ENCODE assay signal across 8 cellular contexts in the genomic region with DNA sequence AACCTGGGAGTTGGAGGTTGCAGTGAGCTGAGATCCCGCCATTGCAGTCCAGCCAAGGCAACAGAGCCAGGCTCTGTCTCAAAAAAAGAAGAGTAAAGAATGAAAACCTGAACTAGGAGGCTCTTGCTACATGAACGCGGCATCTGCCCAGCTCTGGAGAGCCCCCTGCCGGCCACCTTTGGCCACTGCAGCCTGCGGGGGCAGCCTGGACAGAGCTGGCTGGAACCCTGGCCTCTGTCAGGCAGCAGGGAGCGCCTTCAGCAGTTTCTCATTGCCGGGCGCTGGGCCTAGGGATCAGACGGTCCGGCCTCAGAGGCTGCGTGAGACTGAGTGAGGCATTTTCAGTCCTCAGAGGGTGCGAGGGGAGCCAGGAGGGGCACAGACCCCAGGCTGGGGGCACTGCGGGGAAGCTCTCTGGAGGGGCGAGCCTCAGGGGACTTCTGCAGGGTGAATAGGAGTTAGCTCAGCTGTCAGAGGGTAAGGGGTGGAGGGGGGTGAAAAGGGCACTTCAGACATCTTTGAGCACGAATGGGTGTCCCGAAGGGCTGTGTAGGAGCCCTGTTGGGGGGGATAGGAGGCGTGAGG. TPM values are rescaled to one million over a fixed set of nuclear protein-coding genes. Genes with fewer than 3 reads are reported as not detected.
DNase-seq lines count a peak whose midpoint lies in the region; ATAC-seq lines count a peak whose summit lies in the region.

No MANE protein-coding gene starts in this region.

- no peak overlapping the region for H3K27ac Mint-ChIP-seq in activated CD8-positive, alpha-beta T cell treated with anti-CD3 and anti-CD28 coated beads, Interleukin-2, amount 10 ng/mL, durations not matched to agents 7 days and 5 days
- H3K27ac Mint-ChIP-seq in effector memory CD8-positive, alpha-beta T cell, result peak overlapping the region in 1 of 2 donors; percentile 23

- peaks cover 7% of the 10 kb centered on the region for H3K4me1 Mint-ChIP-seq in activated CD8-positive, alpha-beta T cell treated with anti-CD3 and anti-CD28 coated beads, Interleukin-2, amount 10 ng/mL, durations not matched to agents 7 days and 5 days (ENCODE audit: low read depth)
- H3K4me1 Mint-ChIP-seq in effector memory CD8-positive, alpha-beta T cell (ENCODE audit: low read depth in 2 of 2), result peaks cover 4 to 15% of the 10 kb centered on the region in 2 donors

- H3K27me3 Mint-ChIP-seq in activated CD8-positive, alpha-beta T cell treated with anti-CD3 and anti-CD28 coated beads, Interleukin-2, amount 10 ng/mL, durations not matched to agents 7 days and 5 days (ENCODE audit: low read depth), result peaks cover 11% of the 10 kb centered on the region
- H3K27me3 Mint-ChIP-seq in effector memory CD8-positive, alpha-beta T cell, result peaks cover 19 to 45% of the 10 kb centered on the region in 2 donors

- POLR2A ChIA-PET in activated CD8-positive, alpha-beta T cell treated with anti-CD3 and anti-CD28 coated beads, Interleukin-2, amount 10 ng/mL, durations not matched to agents 7 days and 5 days (lab: Charles Lee), result no interaction called here

- H3K9me3 Mint-ChIP-seq in activated CD8-positive, alpha-beta T cell treated with anti-CD3 and anti-CD28 coated beads, Interleukin-2, amount 10 ng/mL, durations not matched to agents 7 days and 5 days (ENCODE audit: insufficient read depth), result no peaks in the 10 kb centered on the region
- no peaks in the 10 kb centered on the region for H3K9me3 Mint-ChIP-seq in effector memory CD8-positive, alpha-beta T cell

- ATAC-seq in HG02870 (IDR thresholded peaks at IDR 0.05; ENCODE audit: unreplicated experiment) (peak; percentile 70), HG03025 (IDR thresholded peaks at IDR 0.05; ENCODE audit: low FRiP score, unreplicated experiment) (no peak)
- ATAC-seq in activated CD8-positive, alpha-beta T cell treated with anti-CD3 and anti-CD28 coated beads, Interleukin-2, amount 10 ng/mL, durations not matched to agents 7 days and 5 days, result peak; percentile 78
- ATAC-seq in effector memory CD8-positive, alpha-beta T cell (replicated peaks), result peak; percentile 74

- DNase-seq in EH (ENCODE audit: low read depth) (peak; percentile 74), NCI-H774 (lab: John Stamatoyannopoulos, UW) (peak; percentile 20), medulla oblongata (ENCODE audit: extremely low spot score) (peak; percentile 64)
- peak; percentile 83 for DNase-seq in activated CD8-positive, alpha-beta T cell treated with anti-CD3 and anti-CD28 coated beads, Interleukin-2, amount 10 ng/mL, durations not matched to agents 7 days and 5 days
- DNase-seq in effector memory CD8-positive, alpha-beta T cell, result peak; percentile 69 to 79 (median 78)
- DNase-seq in stimulated activated CD8-positive, alpha-beta memory T cell treated with anti-CD3 and anti-CD28 coated beads, Interleukin-15, amount 100 ng/mL, for 4 hours (ENCODE audit: low read depth in 2 of 2), result peak; percentile 33 to 42

- H3K4me3 Mint-ChIP-seq in activated CD8-positive, alpha-beta T cell treated with anti-CD3 and anti-CD28 coated beads, Interleukin-2, amount 10 ng/mL, durations not matched to agents 7 days and 5 days, result no peak overlapping the region
- no peak overlapping the region for H3K4me3 Mint-ChIP-seq in effector memory CD8-positive, alpha-beta T cell

- CTCF ChIA-PET in activated CD8-positive, alpha-beta T cell treated with anti-CD3 and anti-CD28 coated beads, Interleukin-2, amount 10 ng/mL, durations not matched to agents 7 days and 5 days (lab: Charles Lee), result interaction anchor here (0.6 to 2.5 kb wide), 29 partner anchors 8 to 400 kb away, joined by 3 to 25 read pairs (median 5); no protein-coding TSS in a partner anchor

- H3K36me3 Mint-ChIP-seq in activated CD8-positive, alpha-beta T cell treated with anti-CD3 and anti-CD28 coated beads, Interleukin-2, amount 10 ng/mL, durations not matched to agents 7 days and 5 days (ENCODE audit: low read depth), result no peaks in the 10 kb centered on the region
- H3K36me3 Mint-ChIP-seq in effector memory CD8-positive, alpha-beta T cell (ENCODE audit: insufficient read depth), result no peaks in the 10 kb centered on the region

RNA-seq across cellular contexts. Expression of gene DOK7, which starts 17.5 kb away (rescaled TPM):
- not detected for total RNA-seq in activated CD8-positive, alpha-beta T cell treated with anti-CD3 and anti-CD28 coated beads, Interleukin-2, amount 10 ng/mL, durations not matched to agents 7 days and 5 days

RNA-seq across cellular contexts. Expression of gene HGFAC, which starts 38.9 kb away (rescaled TPM):
- not detected for total RNA-seq in activated CD8-positive, alpha-beta T cell treated with anti-CD3 and anti-CD28 coated beads, Interleukin-2, amount 10 ng/mL, durations not matched to agents 7 days and 5 days

RNA-seq across cellular contexts. Expression of gene LRPAP1, which starts 51.6 kb away (rescaled TPM):
- 10 to 100 TPM; 66.4 to 72.5 TPM for total RNA-seq in activated CD8-positive, alpha-beta T cell treated with anti-CD3 and anti-CD28 coated beads, Interleukin-2, amount 10 ng/mL, durations not matched to agents 7 days and 5 days

Comparison
In these comparisons a context has a peak if more than half of its experiments do, and no peak if none do; other contexts are left out.
1. DNase-seq: peak in every context shown above with its lines; median percentile 83 in activated CD8-positive, alpha-beta T cell treated with anti-CD3 and anti-CD28 coated beads, Interleukin-2, amount 10 ng/mL, durations not matched to agents 7 days and 5 days; 78 in effector memory CD8-positive, alpha-beta T cell; 74 in EH; 64 in medulla oblongata; 38 in stimulated activated CD8-positive, alpha-beta memory T cell treated with anti-CD3 and anti-CD28 coated beads, Interleukin-15, amount 100 ng/mL, for 4 hours; 20 in NCI-H774.